In the genomic region with DNA sequence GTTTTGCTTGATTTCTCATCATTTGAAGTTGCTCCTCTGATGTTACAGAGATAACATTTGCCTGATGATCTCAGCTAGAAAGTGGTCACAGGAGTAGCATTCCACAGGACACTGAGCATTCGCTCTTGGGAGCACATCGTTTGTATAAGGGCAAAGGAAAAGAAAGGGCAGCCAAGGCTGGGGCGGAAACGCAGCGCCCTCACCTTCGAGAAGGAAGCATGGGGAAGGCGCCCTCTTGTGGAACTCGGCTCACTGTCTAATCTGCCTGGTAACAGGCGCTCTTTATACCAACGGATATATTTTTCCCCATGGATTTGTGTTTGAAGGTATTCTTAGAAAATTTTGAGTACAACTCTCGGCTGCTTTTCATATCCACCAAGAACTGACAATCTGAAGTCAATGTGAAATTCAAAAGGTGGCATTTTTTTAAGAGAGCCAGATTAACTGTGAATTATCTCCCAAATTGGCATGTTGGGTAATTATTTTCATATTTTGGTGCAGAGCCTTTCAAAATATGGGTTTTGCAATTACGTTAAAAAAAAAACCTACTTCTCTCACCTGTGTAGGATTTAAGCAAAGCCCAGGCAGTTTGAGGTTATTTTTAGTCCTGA, we compare ENCODE assay signal across 8 cellular contexts.
DNase-seq lines count a peak whose midpoint lies in the region; ATAC-seq and FAIRE-seq lines count a peak whose summit lies in the region.

No MANE protein-coding gene starts in this region.

- ATAC-seq in GM18511 (IDR thresholded peaks at IDR 0.05; ENCODE audit: unreplicated experiment) = peak; percentile 98
- ATAC-seq in HG03064 (IDR thresholded peaks at IDR 0.05; ENCODE audit: low read depth, unreplicated experiment) = peak; percentile 84
- ATAC-seq in activated CD4-positive, CD25-positive, alpha-beta regulatory T cell treated with anti-CD3 and anti-CD28 coated beads, Interleukin-2, amount 50 U/mL, for 24 hours = peak; percentile 78 to 88

- DNase-seq in NCI-H2171 (lab: John Stamatoyannopoulos, UW) = peak; percentile 73
- DNase-seq in central memory CD4-positive, alpha-beta T cell = peak; percentile 50
- DNase-seq in kidney glomerular epithelial cell (lab: John Stamatoyannopoulos, UW) = peak; percentile 94
- DNase-seq in stimulated activated CD4-positive, alpha-beta T cell treated with anti-CD3 and anti-CD28 coated beads, Interleukin-2, amount 100 ng/mL, for 24 hours = peak; percentile 79 to 83

- peak; percentile 16 for FAIRE-seq in A204.1 (lab: Jason Lieb, UNC)

Comparison
In these comparisons a context has a peak if more than half of its experiments do, and no peak if none do; other contexts are left out.
1. Peak in every context shown above with its lines: DNase-seq and ATAC-seq.